21 cellular contexts compared by ENCODE assay signal in genomic region chr14:105010106-105010505, GRCh38. TPM values are rescaled to one million over a fixed set of nuclear protein-coding genes. Genes with fewer than 3 reads are reported as not detected.
DNase-seq lines count a peak whose midpoint lies in the region; ATAC-seq, FAIRE-seq and TF ChIP-seq lines count a peak whose summit lies in the region.
"Had no signal": no experiment of that assay in that cellular context is flagged by ENCODE, and none has a peak within 500 bp of the region (broad histone marks: within the 10 kb centered on the region; RNA-seq: fewer than 3 reads in every experiment).

No MANE protein-coding gene starts in this region.

- H3K27ac Mint-ChIP-seq in T-helper 1 cell treated with Interleukin-12 subunit alpha and Interleukin-12 subunit beta and Interleukin-4 antibody, amounts not matched to agents 30 μg/mL and 1 μg/mL, for 36 hours, result peak overlapping the region; percentile 1

- no peaks in the 10 kb centered on the region for H3K27me3 Mint-ChIP-seq in T-helper 1 cell treated with Interleukin-12 subunit alpha and Interleukin-12 subunit beta and Interleukin-4 antibody, amounts not matched to agents 30 μg/mL and 1 μg/mL, for 36 hours (ENCODE audit: low read depth)

- intact Hi-C loops in K562 (cut with micrococcal nuclease) (no loop called here), sigmoid colon (cut with DNase I) (loop anchor here (2.0 kb wide), 1 partner anchor 25 kb away; the partner anchor contains the start of gene CLBA1)

- H3K27ac ChIP-seq in K562 (ENCODE audit: extremely low read depth, low read depth, low read length) (no peak overlapping the region), sigmoid colon (peak overlapping the region in 3 of 4 donors; percentile 68 to 82 (median 77))
- H3K27ac ChIP-seq: 22Rv1, GM23248, SJSA1 had no signal

- no peaks in the 10 kb centered on the region for H3K9me3 Mint-ChIP-seq in T-helper 1 cell treated with Interleukin-12 subunit alpha and Interleukin-12 subunit beta and Interleukin-4 antibody, amounts not matched to agents 30 μg/mL and 1 μg/mL, for 36 hours
- H3K9me3 Mint-ChIP-seq: CD14-positive monocyte had no signal

- H3K36me3 Mint-ChIP-seq in T-helper 1 cell treated with Interleukin-12 subunit alpha and Interleukin-12 subunit beta and Interleukin-4 antibody, amounts not matched to agents 30 μg/mL and 1 μg/mL, for 36 hours (ENCODE audit: low read depth), result peaks cover 6% of the 10 kb centered on the region

- POLR2A ChIA-PET in K562 (lab: Yijun Ruan, JAX), result interaction anchor here (2.8 kb wide), 1 partner anchor 9 kb away, joined by 16 read pairs; the partner anchor contains the start of gene CDCA4

- in situ Hi-C loops in K562 (cut with MboI), result no loop called here

- peaks cover 16% of the 10 kb centered on the region for H3K4me1 Mint-ChIP-seq in T-helper 1 cell treated with Interleukin-12 subunit alpha and Interleukin-12 subunit beta and Interleukin-4 antibody, amounts not matched to agents 30 μg/mL and 1 μg/mL, for 36 hours (ENCODE audit: low read depth)

- H3K4me2 ChIP-seq in K562 (ENCODE audit: insufficient read depth, low read length), result no peak overlapping the region

- peaks cover 33% of the 10 kb centered on the region for H4K20me1 ChIP-seq in K562 (replicated peaks; ENCODE audit: control insufficient read depth, insufficient read depth, low read length)

- CTCF ChIA-PET in K562 (lab: Yijun Ruan, JAX; ENCODE audit: low intra/inter-chr PET ratio), result no interaction called here

- TF ChIP-seq EP300 in K562 (IDR thresholded peaks at IDR 0.05; ENCODE audit: low read length) (no peak), sigmoid colon (IDR thresholded peaks at IDR 0.05) (no peak)

- peaks cover 4 to 28% of the 10 kb centered on the region in 2 experiments; a peak in 3 of 5 replicates for H3K4me1 ChIP-seq in K562 (replicated peaks in 1 of 2; ENCODE audit: control insufficient read depth in 2 of 2, insufficient read depth in 2 of 2, low read length in 2 of 2)
- peaks cover 0 to 35% (median 30%) of the 10 kb centered on the region in 4 donors for H3K4me1 ChIP-seq in sigmoid colon
- H3K4me1 ChIP-seq: SJSA1 had no signal

- H3K9ac ChIP-seq in K562 (ENCODE audit: insufficient read depth in 1 of 2, low read depth in 2 of 2, low read length in 2 of 2), result no peak overlapping the region
- H3K9ac ChIP-seq: GM23248 had no signal

- peaks cover 60% of the 10 kb centered on the region for H3K79me2 ChIP-seq in K562 (ENCODE audit: control insufficient read depth, insufficient read depth, low read length)

- peaks cover 59% of the 10 kb centered on the region; the same call in 2 of the 3 replicates for H3K36me3 ChIP-seq in K562 (ENCODE audit: control insufficient read depth, insufficient read depth, low read length)
- H3K36me3 ChIP-seq in sigmoid colon, result peaks cover 0 to 15% (median 2%) of the 10 kb centered on the region in 4 donors

- no peak for ATAC-seq in K562

- TF ChIP-seq POLR2A in K562 (conservative IDR thresholded peaks at IDR 0.05), result no peak
- no peak for TF ChIP-seq POLR2A in sigmoid colon (IDR thresholded peaks at IDR 0.05)

- TF ChIP-seq RAD21 in K562 (CRISPR knock-in tag; conservative IDR thresholded peaks at IDR 0.05 in 1 of 2, IDR thresholded peaks at IDR 0.05 in 1 of 2), result no peak

- no peak for FAIRE-seq in K562 (lab: Jason Lieb, UNC)

- TF ChIP-seq CTCF in K562 (IDR thresholded peaks at IDR 0.05 in 2 of 3, conservative IDR thresholded peaks at IDR 0.05 in 1 of 3; ENCODE audit: insufficient read depth in 2 of 3, low read depth in 1 of 3, low read length in 3 of 3), result no peak
- no peak for TF ChIP-seq CTCF in sigmoid colon (IDR thresholded peaks at IDR 0.05)

- H3K4me3 Mint-ChIP-seq in T-helper 1 cell treated with Interleukin-12 subunit alpha and Interleukin-12 subunit beta and Interleukin-4 antibody, amounts not matched to agents 30 μg/mL and 1 μg/mL, for 36 hours, result no peak overlapping the region
- H3K4me3 Mint-ChIP-seq: CD14-positive monocyte had no signal

- H3K9me1 ChIP-seq in K562 (ENCODE audit: control insufficient read depth, insufficient read depth, low read length), result no peaks in the 10 kb centered on the region

- no peaks in the 10 kb centered on the region for H3K27me3 ChIP-seq in K562 (ENCODE audit: control insufficient read depth in 2 of 2, insufficient read depth in 2 of 2, low read length in 2 of 2)
- H3K27me3 ChIP-seq in sigmoid colon, result no peaks in the 10 kb centered on the region
- H3K27me3 ChIP-seq: SJSA1 had no signal

- WGBS in K562 (ENCODE audit: insufficient coverage, low coverage, missing lambda C conversion rate), result 100% methylated on average over 3 of the region's 4 CpGs
- 88 to 90% methylated on average over 4 of the region's 4 CpGs for WGBS in sigmoid colon, 2 donors

- no peak for DNase-seq in T-helper 1 cell
- DNase-seq in D341Med (ENCODE audit: low spot score), result peak; percentile 6
- no peak for DNase-seq in K562 (ENCODE audit: extremely low read depth in 1 of 4, low spot score in 3 of 4)
- DNase-seq in sigmoid colon, result no peak
- DNase-seq in effector CD4-positive, alpha-beta T cell, result no peak
- no peak for DNase-seq in GDM1 (lab: John Stamatoyannopoulos, UW)
- DNase-seq in NCI-H69 (lab: John Stamatoyannopoulos, UW), result no peak
- DNase-seq: DMS153, GF-D8, GM23248, HCEC 1CT, KBM-7, NCI-H1105 treated with DMSO at 0.1 percent for 48 hours, NCI-H1694, NCI-H2081 treated with DMSO at 0.1 percent for 48 hours, NCI-H774 had no signal

- no peaks in the 10 kb centered on the region for H3K9me3 ChIP-seq in K562 (replicated peaks; ENCODE audit: control insufficient read depth, insufficient read depth, low read depth, low read length)
- H3K9me3 ChIP-seq in sigmoid colon, result no peaks in the 10 kb centered on the region
- H3K9me3 ChIP-seq: SJSA1 had no signal

- H3K4me3 ChIP-seq in K562 (no peak overlapping the region), sigmoid colon (no peak overlapping the region)
- H3K4me3 ChIP-seq: GM23248, SJSA1 had no signal

- H2AFZ ChIP-seq in K562 (ENCODE audit: low read depth, low read length), result no peak overlapping the region
- H2AFZ ChIP-seq: GM23248 had no signal

- BruUV-seq in K562 (replicated peaks; lab: Mats Ljungman, UMichigan), result TSS peak; percentile 18

RNA-seq across cellular contexts. Expression of gene CDCA4, which starts 10.8 kb away (rescaled TPM):
- total RNA-seq in K562 (2011; cell fraction: chromatin; rRNA removed; ENCODE audit: low replicate concordance), result 13.4 and 22.4 TPM in 2 replicates
- total RNA-seq in K562 (2011; cell fraction: nucleolus; rRNA removed), result 17.5 TPM in 2 replicates
- total RNA-seq in K562 (2011; cell fraction: nucleoplasm; rRNA removed), result 18.6 and 23.1 TPM in 2 replicates
- 33.9 and 41.3 TPM in 2 replicates for total RNA-seq in K562 (2014; rRNA removed)
- 15.8 and 17.3 TPM in 2 replicates for total RNA-seq in K562 (2014; rRNA removed; fragmentation: Illumina TruSeq; extraction: Trizol)
- 23.0 and 23.9 TPM in 2 replicates for total RNA-seq in K562 (2015; rRNA removed; fragmentation: Illumina TruSeq; extraction: Trizol)
- total RNA-seq in K562 (2021), result 43.3 and 44.2 TPM in 2 replicates
- 25.1 and 34.5 TPM in 2 replicates for polyA plus RNA-seq in K562 (2011; rRNA removed)
- polyA plus RNA-seq in K562 (2011; cell fraction: cytosol; rRNA removed), result 33.5 and 50.8 TPM in 2 replicates
- polyA plus RNA-seq in K562 (2011; cell fraction: nucleus; rRNA removed), result 14.4 and 19.3 TPM in 2 replicates
- polyA plus RNA-seq in K562 (2012), result 32.1 and 37.8 TPM in 2 replicates
- 16.7 and 27.1 TPM in 2 replicates for polyA plus RNA-seq in K562 (2014; fragmentation: Illumina TruSeq; extraction: Trizol)
- 10 to 100 TPM in 1 of 2 experiments, 1 to 10 TPM in 1; 6.6 to 10.3 TPM for polyA plus RNA-seq in K562 (2014; fragmentation: Nextera tagmentation; extraction: Ambion mirVana)
- polyA plus RNA-seq in K562 (2014; rRNA removed), result 36.9 and 43.3 TPM in 2 replicates
- 17.1 and 17.8 TPM in 2 replicates for polyA minus RNA-seq in K562 (2011; rRNA and poly(A)+ RNA removed)
- polyA minus RNA-seq in K562 (2011; cell fraction: cytosol; rRNA and poly(A)+ RNA removed), result 17.8 and 25.3 TPM in 2 replicates
- polyA minus RNA-seq in K562 (2011; cell fraction: nucleus; rRNA and poly(A)+ RNA removed), result 5.7 and 7.2 TPM in 2 replicates
- total RNA-seq in sigmoid colon, result 1 to 10 TPM; 5.0 to 7.6 (median 5.6) TPM
- polyA plus RNA-seq in sigmoid colon, result 10 to 100 TPM in 1 of 3 donors, 1 to 10 TPM in 2; 2.4 to 11.3 (median 3.9) TPM

RNA-seq across cellular contexts. Expression of gene CLBA1, which starts 24.5 kb away (rescaled TPM):
- total RNA-seq in K562 (2011; cell fraction: chromatin; rRNA removed; ENCODE audit: low replicate concordance), result 4.9 and 7.5 TPM in 2 replicates
- total RNA-seq in K562 (2011; cell fraction: nucleolus; rRNA removed), result 4.7 and 5.3 TPM in 2 replicates
- total RNA-seq in K562 (2011; cell fraction: nucleoplasm; rRNA removed), result 3.8 and 4.7 TPM in 2 replicates
- 3.2 and 4.0 TPM in 2 replicates for total RNA-seq in K562 (2014; rRNA removed)
- total RNA-seq in K562 (2014; rRNA removed; fragmentation: Illumina TruSeq; extraction: Trizol), result 1.4 and 1.8 TPM in 2 replicates
- 2.1 and 2.2 TPM in 2 replicates for total RNA-seq in K562 (2015; rRNA removed; fragmentation: Illumina TruSeq; extraction: Trizol)
- total RNA-seq in K562 (2021), result 3.9 and 4.4 TPM in 2 replicates
- polyA plus RNA-seq in K562 (2011; rRNA removed), result 2.5 and 2.6 TPM in 2 replicates
- 1.8 and 3.1 TPM in 2 replicates for polyA plus RNA-seq in K562 (2011; cell fraction: cytosol; rRNA removed)
- 5.7 and 10.6 TPM in 2 replicates for polyA plus RNA-seq in K562 (2011; cell fraction: nucleus; rRNA removed)
- polyA plus RNA-seq in K562 (2012), result 3.0 and 3.1 TPM in 2 replicates
- 3.2 TPM in 2 replicates for polyA plus RNA-seq in K562 (2014; fragmentation: Illumina TruSeq; extraction: Trizol)
- under 1 TPM; 0.04 to 0.25 TPM for polyA plus RNA-seq in K562 (2014; fragmentation: Nextera tagmentation; extraction: Ambion mirVana)
- polyA plus RNA-seq in K562 (2014; rRNA removed), result 2.2 and 2.7 TPM in 2 replicates
- 1.4 and 1.9 TPM in 2 replicates for polyA minus RNA-seq in K562 (2011; rRNA and poly(A)+ RNA removed)
- 1.4 and 2.5 TPM in 2 replicates for polyA minus RNA-seq in K562 (2011; cell fraction: cytosol; rRNA and poly(A)+ RNA removed)
- polyA minus RNA-seq in K562 (2011; cell fraction: nucleus; rRNA and poly(A)+ RNA removed), result 2.7 and 3.2 TPM in 2 replicates
- total RNA-seq in sigmoid colon, result 1 to 10 TPM; 3.2 to 5.1 (median 3.6) TPM
- polyA plus RNA-seq in sigmoid colon, result 1 to 10 TPM; 2.8 to 8.4 (median 3.0) TPM

RNA-seq across cellular contexts. Expression of gene AHNAK2, which starts 31.9 kb away (rescaled TPM):
- total RNA-seq in K562 (2011; cell fraction: chromatin; rRNA removed; ENCODE audit: low replicate concordance), result 0.18 and 0.46 TPM in 2 replicates
- total RNA-seq in K562 (2011; cell fraction: nucleolus; rRNA removed), result 0.13 and 0.17 TPM in 2 replicates
- total RNA-seq in K562 (2011; cell fraction: nucleoplasm; rRNA removed), result 0.07 and 0.31 TPM in 2 replicates
- total RNA-seq in K562 (2014; rRNA removed) (0.04 TPM in 1 of 2 replicates, not detected in the other), K562 (2014; rRNA removed; fragmentation: Illumina TruSeq; extraction: Trizol) (not detected in 2 replicates), K562 (2015; rRNA removed; fragmentation: Illumina TruSeq; extraction: Trizol) (0.04 TPM in 2 replicates), K562 (2021) (0.09 and 0.18 TPM in 2 replicates), sigmoid colon (100 to 1,000 TPM in 3 of 4 donors, 10 to 100 TPM in 1; 81.9 to 218 (median 129) TPM)
- polyA plus RNA-seq in K562 (2011; rRNA removed) (0.04 TPM in 1 of 2 replicates, not detected in the other), K562 (2014; fragmentation: Illumina TruSeq; extraction: Trizol) (0.03 TPM in 1 of 2 replicates, not detected in the other), K562 (2014; fragmentation: Nextera tagmentation; extraction: Ambion mirVana) (not detected), K562 (2014; rRNA removed) (under 0.01 and 0.04 TPM in 2 replicates), sigmoid colon (10 to 100 TPM in 1 of 3 donors, 1 to 10 TPM in 1, under 1 TPM in 1; 0.23 to 12.4 (median 2.4) TPM)
- under 0.01 and 0.03 TPM in 2 replicates for polyA plus RNA-seq in K562 (2011; cell fraction: cytosol; rRNA removed)
- 0.14 and 0.22 TPM in 2 replicates for polyA plus RNA-seq in K562 (2011; cell fraction: nucleus; rRNA removed)
- polyA plus RNA-seq in K562 (2012), result 0.03 and 0.22 TPM in 2 replicates
- polyA minus RNA-seq in K562 (2011; rRNA and poly(A)+ RNA removed), result 0.04 and 0.51 TPM in 2 replicates
- 0.10 and 0.27 TPM in 2 replicates for polyA minus RNA-seq in K562 (2011; cell fraction: cytosol; rRNA and poly(A)+ RNA removed)
- polyA minus RNA-seq in K562 (2011; cell fraction: nucleus; rRNA and poly(A)+ RNA removed), result 0.13 and 0.22 TPM in 2 replicates

RNA-seq across cellular contexts. Expression of gene GPR132, which starts 55.1 kb away (rescaled TPM):
- total RNA-seq in K562 (2011; cell fraction: chromatin; rRNA removed; ENCODE audit: low replicate concordance), result 0.23 and 0.51 TPM in 2 replicates
- 0.26 and 0.50 TPM in 2 replicates for total RNA-seq in K562 (2011; cell fraction: nucleolus; rRNA removed)
- 0.23 and 0.44 TPM in 2 replicates for total RNA-seq in K562 (2011; cell fraction: nucleoplasm; rRNA removed)
- total RNA-seq in K562 (2014; rRNA removed), result 0.49 and 0.50 TPM in 2 replicates
- 0.19 and 0.25 TPM in 2 replicates for total RNA-seq in K562 (2014; rRNA removed; fragmentation: Illumina TruSeq; extraction: Trizol)
- total RNA-seq in K562 (2015; rRNA removed; fragmentation: Illumina TruSeq; extraction: Trizol), result 0.98 and 1.0 TPM in 2 replicates
- total RNA-seq in K562 (2021), result 0.49 and 1.1 TPM in 2 replicates
- 0.01 and 0.22 TPM in 2 replicates for polyA plus RNA-seq in K562 (2011; rRNA removed)
- polyA plus RNA-seq in K562 (2011; cell fraction: cytosol; rRNA removed), result 0.34 and 1.1 TPM in 2 replicates
- polyA plus RNA-seq in K562 (2011; cell fraction: nucleus; rRNA removed), result 0.27 and 0.41 TPM in 2 replicates
- polyA plus RNA-seq in K562 (2012), result 0.59 and 3.2 TPM in 2 replicates
- polyA plus RNA-seq in K562 (2014; fragmentation: Illumina TruSeq; extraction: Trizol), result 0.22 and 0.24 TPM in 2 replicates
- polyA plus RNA-seq in K562 (2014; fragmentation: Nextera tagmentation; extraction: Ambion mirVana), result under 1 TPM in 1 of 2 experiments, not detected in 1; 0.01 TPM
- 0.23 and 0.46 TPM in 2 replicates for polyA plus RNA-seq in K562 (2014; rRNA removed)
- polyA minus RNA-seq in K562 (2011; rRNA and poly(A)+ RNA removed), result 0.06 TPM in 1 of 2 replicates, not detected in the other
- not detected in 2 replicates for polyA minus RNA-seq in K562 (2011; cell fraction: cytosol; rRNA and poly(A)+ RNA removed)
- polyA minus RNA-seq in K562 (2011; cell fraction: nucleus; rRNA and poly(A)+ RNA removed), result 0.13 and 0.33 TPM in 2 replicates
- total RNA-seq in sigmoid colon, result 1 to 10 TPM; 1.8 to 2.3 (median 2.0) TPM
- 1 to 10 TPM in 2 of 3 donors, under 1 TPM in 1; 0.60 to 8.4 (median 1.4) TPM for polyA plus RNA-seq in sigmoid colon
- total RNA-seq: GM23248, NCI-H460, SJSA1 had no signal
- polyA plus RNA-seq: GM23248 had no signal

Comparison
In these comparisons a context has a peak if more than half of its experiments do, and no peak if none do; other contexts are left out.
1. RNA of gene AHNAK2, which starts 31.9 kb away (total RNA-seq): 81.9 to 218 TPM in sigmoid colon; 0.04 to 0.46 TPM in K562; every median in the first group is over 10 times any median in the second.